In genomic region chr3:188331166-188331565, GRCh38 we compare ENCODE assay signal across 14 cellular contexts.
DNase-seq lines count a peak whose midpoint lies in the region; ATAC-seq and TF ChIP-seq lines count a peak whose summit lies in the region.
"Had no signal": no experiment of that assay in that cellular context is flagged by ENCODE, and none has a peak within 500 bp of the region (broad histone marks: within the 10 kb centered on the region; RNA-seq: fewer than 3 reads in every experiment).

No MANE protein-coding gene starts in this region.

- no peak overlapping the region for H3K27ac ChIP-seq in mesenchymal stem cell (ENCODE audit: low read length, poor library complexity, severe bottlenecking)

- H3K14ac ChIP-seq in mesenchymal stem cell (ENCODE audit: low read length in 2 of 2), result no peak overlapping the region

- H3K27me3 ChIP-seq in mesenchymal stem cell (ENCODE audit: control insufficient read depth in 1 of 2, insufficient read depth in 1 of 2, low read length in 2 of 2), result no peaks in the 10 kb centered on the region

- H3K9me3 Mint-ChIP-seq in chondrocyte (ENCODE audit: low read depth) (no peaks in the 10 kb centered on the region), HFFc6 (no peaks in the 10 kb centered on the region)

- no peak overlapping the region for H2BK12ac ChIP-seq in mesenchymal stem cell (ENCODE audit: low read length in 2 of 2)

- WGBS in mesenchymal stem cell, result 84% methylated on average over 1 of the region's 1 CpG

- H3K9me3 ChIP-seq in mesenchymal stem cell (ENCODE audit: control insufficient read depth, low read length), result no peaks in the 10 kb centered on the region

- H3K36me3 Mint-ChIP-seq in chondrocyte (ENCODE audit: low read depth), result peaks cover 5% of the 10 kb centered on the region
- peaks cover 35% of the 10 kb centered on the region for H3K36me3 Mint-ChIP-seq in HFFc6 (ENCODE audit: low read depth)

- no peak overlapping the region for H2AK5ac ChIP-seq in mesenchymal stem cell (ENCODE audit: low read length, severe bottlenecking)

- H3K4me1 Mint-ChIP-seq in chondrocyte (ENCODE audit: low read depth), result peaks cover 47% of the 10 kb centered on the region
- H3K4me1 Mint-ChIP-seq in HFFc6 (ENCODE audit: low read depth), result peaks cover 30% of the 10 kb centered on the region

- DNase-seq in left ventricle myocardium superior (no peak), cardiac septum (ENCODE audit: low spot score) (no peak), chondrocyte (ENCODE audit: low spot score) (no peak), mesenchymal stem cell (peak; percentile 48), posterior vena cava (ENCODE audit: low spot score) (no peak), HFFc6 (no peak)
- DNase-seq: GOT3, KG1, NCI-H1436, NCI-H2029, NCI-H2171 treated with DMSO at 0.1 percent for 48 hours, NCI-H82, PC-3 had no signal

- ATAC-seq in left ventricle myocardium superior, result peak; percentile 12
- ATAC-seq in GM19328 (IDR thresholded peaks at IDR 0.05; ENCODE audit: unreplicated experiment), result no peak
- ATAC-seq: PC-3 had no signal

- peak overlapping the region; percentile 60 for H3K27ac Mint-ChIP-seq in chondrocyte (ENCODE audit: unreplicated experiment)
- no peak overlapping the region for H3K27ac Mint-ChIP-seq in HFFc6

- H3K4me2 ChIP-seq in mesenchymal stem cell (ENCODE audit: low read length, poor library complexity, severe bottlenecking), result no peak overlapping the region

- H4K8ac ChIP-seq in mesenchymal stem cell (ENCODE audit: low read length), result no peak overlapping the region

- H4K91ac ChIP-seq in mesenchymal stem cell (ENCODE audit: low read length), result no peak overlapping the region

- no peak overlapping the region for H3K4ac ChIP-seq in mesenchymal stem cell (ENCODE audit: low read depth in 1 of 2, low read length in 2 of 2)

- no peak overlapping the region for H2AFZ ChIP-seq in mesenchymal stem cell (ENCODE audit: low read depth, low read length)

- H3K4me1 ChIP-seq in mesenchymal stem cell (ENCODE audit: control insufficient read depth, insufficient read depth, low read depth, low read length), result no peaks in the 10 kb centered on the region

- H3K27me3 Mint-ChIP-seq in chondrocyte (ENCODE audit: low read depth), result no peaks in the 10 kb centered on the region
- H3K27me3 Mint-ChIP-seq in HFFc6 (ENCODE audit: insufficient read depth), result no peaks in the 10 kb centered on the region; the same call in 1 of the 2 replicates

- H3K18ac ChIP-seq in mesenchymal stem cell (ENCODE audit: low read depth in 1 of 2, low read length in 2 of 2), result no peak overlapping the region

- peak overlapping the region; percentile 44 for H2BK120ac ChIP-seq in mesenchymal stem cell (ENCODE audit: low read depth, low read length)

- no peak overlapping the region for H2BK15ac ChIP-seq in mesenchymal stem cell (ENCODE audit: low read depth, poor library complexity, severe bottlenecking)

- H3K36me3 ChIP-seq in mesenchymal stem cell (ENCODE audit: control insufficient read depth in 1 of 2, insufficient read depth in 2 of 2, low read depth in 1 of 2, low read length in 2 of 2), result peaks cover 0 to 7% of the 10 kb centered on the region in 2 experiments

- H3K9ac ChIP-seq in mesenchymal stem cell (ENCODE audit: low read length), result no peak overlapping the region

- peaks cover 16% of the 10 kb centered on the region for H3K79me1 ChIP-seq in mesenchymal stem cell (replicated peaks; ENCODE audit: low read length, poor library complexity, severe bottlenecking)

- H3K23ac ChIP-seq in mesenchymal stem cell (ENCODE audit: low read length in 2 of 2), result no peak overlapping the region

- no peak overlapping the region for H3K4me3 ChIP-seq in mesenchymal stem cell (ENCODE audit: insufficient read depth in 1 of 2, low read depth in 1 of 2, low read length in 2 of 2)

- no peak for TF ChIP-seq CTCF in chondrocyte (IDR thresholded peaks at IDR 0.05)
- no peak for TF ChIP-seq CTCF in HFFc6 (IDR thresholded peaks at IDR 0.05)

- intact Hi-C loops in left ventricle myocardium superior (cut with micrococcal nuclease), result no loop called here
- intact Hi-C loops in cardiac septum (cut with DNase I), result loop anchor here (5.0 kb wide), 1 partner anchor 34 kb away; no protein-coding TSS in a partner anchor
- intact Hi-C loops in posterior vena cava (cut with DNase I), result no loop called here

- H2BK5ac ChIP-seq in mesenchymal stem cell (ENCODE audit: low read depth, low read length, poor library complexity, severe bottlenecking), result no peak overlapping the region

- H3K4me3 Mint-ChIP-seq in chondrocyte (ENCODE audit: unreplicated experiment) (no peak overlapping the region), HFFc6 (no peak overlapping the region)
